ENCODE assay signal across 25 cellular contexts in the genomic region with DNA sequence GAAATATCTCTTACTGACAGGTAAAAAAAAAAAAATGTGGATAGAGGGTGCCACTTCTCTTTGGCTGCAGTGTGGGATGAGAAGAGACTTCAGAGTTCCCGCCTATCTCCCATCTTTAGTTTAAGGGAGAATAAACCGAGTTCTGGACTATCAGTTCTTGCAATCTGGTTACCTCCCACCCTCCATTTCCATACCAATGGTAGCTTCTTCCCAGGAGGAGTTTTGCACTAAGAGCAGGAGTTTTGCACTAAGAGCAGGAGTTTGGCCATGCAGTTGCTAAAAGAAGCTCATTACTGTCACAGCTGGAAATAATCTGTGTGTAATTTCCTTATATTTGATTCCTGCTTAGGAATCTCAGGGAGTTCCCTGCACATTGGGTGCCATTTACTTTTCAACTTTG. TPM values are rescaled to one million over a fixed set of nuclear protein-coding genes. Genes with fewer than 3 reads are reported as not detected.
"Had no signal": no experiment of that assay in that cellular context is flagged by ENCODE, and none has a peak within 500 bp of the region (broad histone marks: within the 10 kb centered on the region; RNA-seq: fewer than 3 reads in every experiment).

No MANE protein-coding gene starts in this region.

- ATAC-seq: HepG2, Panc1, PC-3 had no signal

- H3K4me2 ChIP-seq: SK-N-SH had no signal

- H3K27me3 ChIP-seq: MG63 had no signal

- DNase-seq: IMR-90, Karpas-422, KG1, MG63, NCI-H1092, NCI-H1105 treated with DMSO at 0.1 percent for 48 hours, NCI-H1417 treated with DMSO at 0.1 percent for 48 hours, NCI-H146, NCI-H1694 treated with DMSO at 0.1 percent for 48 hours, NCI-H1930, NCI-H2081, NCI-H2107, NCI-H226, NCI-H446, NCI-H510A, NCI-H524 treated with DMSO at 0.1 percent for 48 hours, NCI-H69, NCI-H774, PC-3, SHP77, SK-N-SH had no signal

- H3K9ac ChIP-seq: SK-N-SH had no signal

- H3K9me3 ChIP-seq: MG63, SK-N-SH had no signal

- H3K4me3 ChIP-seq: MG63 had no signal

- H3K36me3 ChIP-seq: MG63 had no signal

- H3K27ac ChIP-seq: RWPE1 had no signal

RNA-seq across cellular contexts. Expression of gene GUCY1B1, which starts 10.8 kb away (rescaled TPM):
- total RNA-seq: HepG2, OCI-LY7 had no signal
- polyA plus RNA-seq: HepG2 had no signal
